ENCODE assay signal across 3 cellular contexts in the genomic region with DNA sequence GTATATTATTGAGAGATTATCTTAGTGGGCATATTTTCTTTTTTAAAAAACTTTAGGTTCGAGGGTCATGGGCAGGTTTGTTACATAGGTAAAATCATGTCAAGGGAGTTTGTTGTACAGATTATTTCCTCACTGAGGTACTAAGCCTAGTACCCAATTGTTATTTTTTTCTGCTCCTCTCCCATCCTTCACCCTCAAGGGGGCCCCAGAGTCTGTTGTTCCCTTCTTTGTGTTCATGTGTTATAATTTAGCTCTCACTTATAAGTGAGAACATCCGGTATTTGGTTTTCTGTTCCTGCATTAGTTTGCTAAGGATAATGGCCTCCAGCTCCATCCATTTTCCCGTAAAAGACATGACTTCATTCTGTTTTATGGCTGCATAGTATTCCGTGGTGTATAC.
TF ChIP-seq lines count a peak whose summit lies in the region.

No MANE protein-coding gene starts in this region.

TF ChIP-seq in HCT116, 20 proteins besides CTCF, POLR2A, EP300 and RAD21:
- TF ChIP-seq EGR1 (IDR thresholded peaks at IDR 0.05; ENCODE audit: low read depth) (no peak), JUND (IDR thresholded peaks at IDR 0.05) (no peak), ZFX (IDR thresholded peaks at IDR 0.05) (no peak), CBX3 (IDR thresholded peaks at IDR 0.05; ENCODE audit: low read depth) (no peak), SRF (IDR thresholded peaks at IDR 0.05; ENCODE audit: low read depth) (no peak), SIN3A (IDR thresholded peaks at IDR 0.05; ENCODE audit: low read depth) (no peak), EZH2 (IDR thresholded peaks at IDR 0.05) (no peak), ELF1 (IDR thresholded peaks at IDR 0.05; ENCODE audit: borderline replicate concordance, low read depth) (no peak), POLR2AphosphoS5 (IDR thresholded peaks at IDR 0.05; ENCODE audit: low read depth, low read length) (no peak), ZNF274 (IDR thresholded peaks at IDR 0.05; ENCODE audit: low read depth, low read length) (no peak), CEBPB (IDR thresholded peaks at IDR 0.05; ENCODE audit: low read depth) (no peak), TCF7L2 (IDR thresholded peaks at IDR 0.05; ENCODE audit: borderline replicate concordance, extremely low read depth, insufficient read depth, insufficient read length) (no peak), YY1 (IDR thresholded peaks at IDR 0.05; ENCODE audit: extremely low read depth, insufficient replicate concordance, low read depth, low read length) (no peak), SP1 (IDR thresholded peaks at IDR 0.05; ENCODE audit: low read depth) (no peak)
- TF ChIP-seq, protein P1, sequence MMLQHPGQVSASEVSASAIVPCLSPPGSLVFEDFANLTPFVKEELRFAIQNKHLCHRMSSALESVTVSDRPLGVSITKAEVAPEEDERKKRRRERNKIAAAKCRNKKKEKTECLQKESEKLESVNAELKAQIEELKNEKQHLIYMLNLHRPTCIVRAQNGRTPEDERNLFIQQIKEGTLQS (IDR thresholded peaks at IDR 0.05) = no peak
- TF ChIP-seq, protein P2, sequence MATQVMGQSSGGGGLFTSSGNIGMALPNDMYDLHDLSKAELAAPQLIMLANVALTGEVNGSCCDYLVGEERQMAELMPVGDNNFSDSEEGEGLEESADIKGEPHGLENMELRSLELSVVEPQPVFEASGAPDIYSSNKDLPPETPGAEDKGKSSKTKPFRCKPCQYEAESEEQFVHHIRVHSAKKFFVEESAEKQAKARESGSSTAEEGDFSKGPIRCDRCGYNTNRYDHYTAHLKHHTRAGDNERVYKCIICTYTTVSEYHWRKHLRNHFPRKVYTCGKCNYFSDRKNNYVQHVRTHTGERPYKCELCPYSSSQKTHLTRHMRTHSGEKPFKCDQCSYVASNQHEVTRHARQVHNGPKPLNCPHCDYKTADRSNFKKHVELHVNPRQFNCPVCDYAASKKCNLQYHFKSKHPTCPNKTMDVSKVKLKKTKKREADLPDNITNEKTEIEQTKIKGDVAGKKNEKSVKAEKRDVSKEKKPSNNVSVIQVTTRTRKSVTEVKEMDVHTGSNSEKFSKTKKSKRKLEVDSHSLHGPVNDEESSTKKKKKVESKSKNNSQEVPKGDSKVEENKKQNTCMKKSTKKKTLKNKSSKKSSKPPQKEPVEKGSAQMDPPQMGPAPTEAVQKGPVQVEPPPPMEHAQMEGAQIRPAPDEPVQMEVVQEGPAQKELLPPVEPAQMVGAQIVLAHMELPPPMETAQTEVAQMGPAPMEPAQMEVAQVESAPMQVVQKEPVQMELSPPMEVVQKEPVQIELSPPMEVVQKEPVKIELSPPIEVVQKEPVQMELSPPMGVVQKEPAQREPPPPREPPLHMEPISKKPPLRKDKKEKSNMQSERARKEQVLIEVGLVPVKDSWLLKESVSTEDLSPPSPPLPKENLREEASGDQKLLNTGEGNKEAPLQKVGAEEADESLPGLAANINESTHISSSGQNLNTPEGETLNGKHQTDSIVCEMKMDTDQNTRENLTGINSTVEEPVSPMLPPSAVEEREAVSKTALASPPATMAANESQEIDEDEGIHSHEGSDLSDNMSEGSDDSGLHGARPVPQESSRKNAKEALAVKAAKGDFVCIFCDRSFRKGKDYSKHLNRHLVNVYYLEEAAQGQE (IDR thresholded peaks at IDR 0.05; ENCODE audit: low read depth) = no peak
- TF ChIP-seq, protein P3, sequence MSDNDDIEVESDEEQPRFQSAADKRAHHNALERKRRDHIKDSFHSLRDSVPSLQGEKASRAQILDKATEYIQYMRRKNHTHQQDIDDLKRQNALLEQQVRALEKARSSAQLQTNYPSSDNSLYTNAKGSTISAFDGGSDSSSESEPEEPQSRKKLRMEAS (IDR thresholded peaks at IDR 0.05) = no peak

TF ChIP-seq in K562, 482 proteins besides CTCF, POLR2A, EP300 and RAD21:
- no peak for TF ChIP-seq MEIS2 (IDR thresholded peaks at IDR 0.05; ENCODE audit: partially characterized antibody)
- no peak for TF ChIP-seq SAP30 (IDR thresholded peaks at IDR 0.05; ENCODE audit: borderline replicate concordance, insufficient read depth, low read depth, low read length, poor library complexity, severe bottlenecking)
- TF ChIP-seq, protein P4, sequence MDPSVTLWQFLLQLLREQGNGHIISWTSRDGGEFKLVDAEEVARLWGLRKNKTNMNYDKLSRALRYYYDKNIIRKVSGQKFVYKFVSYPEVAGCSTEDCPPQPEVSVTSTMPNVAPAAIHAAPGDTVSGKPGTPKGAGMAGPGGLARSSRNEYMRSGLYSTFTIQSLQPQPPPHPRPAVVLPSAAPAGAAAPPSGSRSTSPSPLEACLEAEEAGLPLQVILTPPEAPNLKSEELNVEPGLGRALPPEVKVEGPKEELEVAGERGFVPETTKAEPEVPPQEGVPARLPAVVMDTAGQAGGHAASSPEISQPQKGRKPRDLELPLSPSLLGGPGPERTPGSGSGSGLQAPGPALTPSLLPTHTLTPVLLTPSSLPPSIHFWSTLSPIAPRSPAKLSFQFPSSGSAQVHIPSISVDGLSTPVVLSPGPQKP (CRISPR knock-in tag; IDR thresholded peaks at IDR 0.05) = no peak
- TF ChIP-seq, protein P5, sequence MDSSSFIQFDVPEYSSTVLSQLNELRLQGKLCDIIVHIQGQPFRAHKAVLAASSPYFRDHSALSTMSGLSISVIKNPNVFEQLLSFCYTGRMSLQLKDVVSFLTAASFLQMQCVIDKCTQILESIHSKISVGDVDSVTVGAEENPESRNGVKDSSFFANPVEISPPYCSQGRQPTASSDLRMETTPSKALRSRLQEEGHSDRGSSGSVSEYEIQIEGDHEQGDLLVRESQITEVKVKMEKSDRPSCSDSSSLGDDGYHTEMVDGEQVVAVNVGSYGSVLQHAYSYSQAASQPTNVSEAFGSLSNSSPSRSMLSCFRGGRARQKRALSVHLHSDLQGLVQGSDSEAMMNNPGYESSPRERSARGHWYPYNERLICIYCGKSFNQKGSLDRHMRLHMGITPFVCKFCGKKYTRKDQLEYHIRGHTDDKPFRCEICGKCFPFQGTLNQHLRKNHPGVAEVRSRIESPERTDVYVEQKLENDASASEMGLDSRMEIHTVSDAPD (CRISPR knock-in tag; IDR thresholded peaks at IDR 0.05) = no peak
- TF ChIP-seq ELF1 (tag; IDR thresholded peaks at IDR 0.05) = no peak
- TF ChIP-seq BRCA1 (IDR thresholded peaks at IDR 0.05) = no peak
- no peak for TF ChIP-seq BRCA1 (CRISPR knock-in tag; IDR thresholded peaks at IDR 0.05)
- TF ChIP-seq KAT2B (IDR thresholded peaks at IDR 0.05; ENCODE audit: low read depth, low read length) = no peak
- TF ChIP-seq RBM25 (IDR thresholded peaks at IDR 0.05; ENCODE audit: low read depth, low read length, severe bottlenecking) = no peak
- TF ChIP-seq MAZ (CRISPR knock-in tag; conservative IDR thresholded peaks at IDR 0.05 in 1 of 2, IDR thresholded peaks at IDR 0.05 in 1 of 2) = no peak
- TF ChIP-seq PML (IDR thresholded peaks at IDR 0.05; ENCODE audit: low read length) = no peak
- TF ChIP-seq ZNF140 (CRISPR knock-in tag; IDR thresholded peaks at IDR 0.05) = no peak

TF ChIP-seq in WTC11, 78 proteins besides CTCF, POLR2A, EP300 and RAD21 (continued from another document):
- TF ChIP-seq, protein P6, sequence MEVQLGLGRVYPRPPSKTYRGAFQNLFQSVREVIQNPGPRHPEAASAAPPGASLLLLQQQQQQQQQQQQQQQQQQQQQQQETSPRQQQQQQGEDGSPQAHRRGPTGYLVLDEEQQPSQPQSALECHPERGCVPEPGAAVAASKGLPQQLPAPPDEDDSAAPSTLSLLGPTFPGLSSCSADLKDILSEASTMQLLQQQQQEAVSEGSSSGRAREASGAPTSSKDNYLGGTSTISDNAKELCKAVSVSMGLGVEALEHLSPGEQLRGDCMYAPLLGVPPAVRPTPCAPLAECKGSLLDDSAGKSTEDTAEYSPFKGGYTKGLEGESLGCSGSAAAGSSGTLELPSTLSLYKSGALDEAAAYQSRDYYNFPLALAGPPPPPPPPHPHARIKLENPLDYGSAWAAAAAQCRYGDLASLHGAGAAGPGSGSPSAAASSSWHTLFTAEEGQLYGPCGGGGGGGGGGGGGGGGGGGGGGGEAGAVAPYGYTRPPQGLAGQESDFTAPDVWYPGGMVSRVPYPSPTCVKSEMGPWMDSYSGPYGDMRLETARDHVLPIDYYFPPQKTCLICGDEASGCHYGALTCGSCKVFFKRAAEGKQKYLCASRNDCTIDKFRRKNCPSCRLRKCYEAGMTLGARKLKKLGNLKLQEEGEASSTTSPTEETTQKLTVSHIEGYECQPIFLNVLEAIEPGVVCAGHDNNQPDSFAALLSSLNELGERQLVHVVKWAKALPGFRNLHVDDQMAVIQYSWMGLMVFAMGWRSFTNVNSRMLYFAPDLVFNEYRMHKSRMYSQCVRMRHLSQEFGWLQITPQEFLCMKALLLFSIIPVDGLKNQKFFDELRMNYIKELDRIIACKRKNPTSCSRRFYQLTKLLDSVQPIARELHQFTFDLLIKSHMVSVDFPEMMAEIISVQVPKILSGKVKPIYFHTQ (CRISPR knock-in tag; IDR thresholded peaks at IDR 0.05) = no peak
- TF ChIP-seq, protein P7, sequence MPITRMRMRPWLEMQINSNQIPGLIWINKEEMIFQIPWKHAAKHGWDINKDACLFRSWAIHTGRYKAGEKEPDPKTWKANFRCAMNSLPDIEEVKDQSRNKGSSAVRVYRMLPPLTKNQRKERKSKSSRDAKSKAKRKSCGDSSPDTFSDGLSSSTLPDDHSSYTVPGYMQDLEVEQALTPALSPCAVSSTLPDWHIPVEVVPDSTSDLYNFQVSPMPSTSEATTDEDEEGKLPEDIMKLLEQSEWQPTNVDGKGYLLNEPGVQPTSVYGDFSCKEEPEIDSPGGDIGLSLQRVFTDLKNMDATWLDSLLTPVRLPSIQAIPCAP (CRISPR knock-in tag; IDR thresholded peaks at IDR 0.05) = no peak
- TF ChIP-seq, protein P8, sequence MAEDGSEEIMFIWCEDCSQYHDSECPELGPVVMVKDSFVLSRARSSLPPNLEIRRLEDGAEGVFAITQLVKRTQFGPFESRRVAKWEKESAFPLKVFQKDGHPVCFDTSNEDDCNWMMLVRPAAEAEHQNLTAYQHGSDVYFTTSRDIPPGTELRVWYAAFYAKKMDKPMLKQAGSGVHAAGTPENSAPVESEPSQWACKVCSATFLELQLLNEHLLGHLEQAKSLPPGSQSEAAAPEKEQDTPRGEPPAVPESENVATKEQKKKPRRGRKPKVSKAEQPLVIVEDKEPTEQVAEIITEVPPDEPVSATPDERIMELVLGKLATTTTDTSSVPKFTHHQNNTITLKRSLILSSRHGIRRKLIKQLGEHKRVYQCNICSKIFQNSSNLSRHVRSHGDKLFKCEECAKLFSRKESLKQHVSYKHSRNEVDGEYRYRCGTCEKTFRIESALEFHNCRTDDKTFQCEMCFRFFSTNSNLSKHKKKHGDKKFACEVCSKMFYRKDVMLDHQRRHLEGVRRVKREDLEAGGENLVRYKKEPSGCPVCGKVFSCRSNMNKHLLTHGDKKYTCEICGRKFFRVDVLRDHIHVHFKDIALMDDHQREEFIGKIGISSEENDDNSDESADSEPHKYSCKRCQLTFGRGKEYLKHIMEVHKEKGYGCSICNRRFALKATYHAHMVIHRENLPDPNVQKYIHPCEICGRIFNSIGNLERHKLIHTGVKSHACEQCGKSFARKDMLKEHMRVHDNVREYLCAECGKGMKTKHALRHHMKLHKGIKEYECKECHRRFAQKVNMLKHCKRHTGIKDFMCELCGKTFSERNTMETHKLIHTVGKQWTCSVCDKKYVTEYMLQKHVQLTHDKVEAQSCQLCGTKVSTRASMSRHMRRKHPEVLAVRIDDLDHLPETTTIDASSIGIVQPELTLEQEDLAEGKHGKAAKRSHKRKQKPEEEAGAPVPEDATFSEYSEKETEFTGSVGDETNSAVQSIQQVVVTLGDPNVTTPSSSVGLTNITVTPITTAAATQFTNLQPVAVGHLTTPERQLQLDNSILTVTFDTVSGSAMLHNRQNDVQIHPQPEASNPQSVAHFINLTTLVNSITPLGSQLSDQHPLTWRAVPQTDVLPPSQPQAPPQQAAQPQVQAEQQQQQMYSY (CRISPR knock-in tag; IDR thresholded peaks at IDR 0.05) = no peak
- TF ChIP-seq FOXP1 (CRISPR knock-in tag; IDR thresholded peaks at IDR 0.05; ENCODE audit: borderline replicate concordance) = no peak
- no peak for TF ChIP-seq JUN (CRISPR knock-in tag; IDR thresholded peaks at IDR 0.05)
- TF ChIP-seq ESRRA (CRISPR knock-in tag; IDR thresholded peaks at IDR 0.05; ENCODE audit: borderline replicate concordance) = no peak
- no peak for TF ChIP-seq NR1H2 (CRISPR knock-in tag; IDR thresholded peaks at IDR 0.05)
- TF ChIP-seq, protein P9, sequence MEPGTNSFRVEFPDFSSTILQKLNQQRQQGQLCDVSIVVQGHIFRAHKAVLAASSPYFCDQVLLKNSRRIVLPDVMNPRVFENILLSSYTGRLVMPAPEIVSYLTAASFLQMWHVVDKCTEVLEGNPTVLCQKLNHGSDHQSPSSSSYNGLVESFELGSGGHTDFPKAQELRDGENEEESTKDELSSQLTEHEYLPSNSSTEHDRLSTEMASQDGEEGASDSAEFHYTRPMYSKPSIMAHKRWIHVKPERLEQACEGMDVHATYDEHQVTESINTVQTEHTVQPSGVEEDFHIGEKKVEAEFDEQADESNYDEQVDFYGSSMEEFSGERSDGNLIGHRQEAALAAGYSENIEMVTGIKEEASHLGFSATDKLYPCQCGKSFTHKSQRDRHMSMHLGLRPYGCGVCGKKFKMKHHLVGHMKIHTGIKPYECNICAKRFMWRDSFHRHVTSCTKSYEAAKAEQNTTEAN (CRISPR knock-in tag; IDR thresholded peaks at IDR 0.05) = no peak
